ENCODE assay signal across 15 cellular contexts in genomic region chr5:8349855-8350254, GRCh38.
DNase-seq lines count a peak whose midpoint lies in the region; ATAC-seq and TF ChIP-seq lines count a peak whose summit lies in the region.
"Had no signal": no experiment of that assay in that cellular context is flagged by ENCODE, and none has a peak within 500 bp of the region (broad histone marks: within the 10 kb centered on the region; RNA-seq: fewer than 3 reads in every experiment).

No MANE protein-coding gene starts in this region.

- ATAC-seq in GM19351 (IDR thresholded peaks at IDR 0.05; ENCODE audit: unreplicated experiment) (peak; percentile 96), HG02678 (IDR thresholded peaks at IDR 0.05; ENCODE audit: unreplicated experiment) (peak; percentile 93), HG03442 (IDR thresholded peaks at IDR 0.05; ENCODE audit: unreplicated experiment) (peak; percentile 92)

- no peak for TF ChIP-seq CTCF in foreskin fibroblast (IDR thresholded peaks at IDR 0.05; ENCODE audit: low read depth, low read length)

- peak; percentile 71 for DNase-seq in CMK (ENCODE audit: low read depth)
- DNase-seq in NCI-H748 treated with DMSO at 0.1 percent for 48 hours (lab: John Stamatoyannopoulos, UW) = no peak
- no peak for DNase-seq in stimulated activated CD4-positive, alpha-beta T cell treated with anti-CD3 and anti-CD28 coated beads, Interleukin-1b, Interleukin-23, amount 100 ng/mL, for 48 hours
- no peak for DNase-seq in hepatic stellate cell (ENCODE audit: low spot score)
- DNase-seq in foreskin fibroblast = no peak
- DNase-seq: effector CD4-positive, alpha-beta T cell; H7; head of caudate nucleus; mesendoderm; NCI-H510A; stimulated activated CD4-positive, alpha-beta T cell treated with anti-CD3 and anti-CD28 coated beads, Interleukin-2, amount 100 ng/mL, for 48 hours had no signal

- H3K4me3 ChIP-seq in foreskin fibroblast (ENCODE audit: low read depth in 1 of 2, low read length in 2 of 2) = no peak overlapping the region
- H3K4me3 ChIP-seq: suprapubic skin had no signal
